In the genomic region with DNA sequence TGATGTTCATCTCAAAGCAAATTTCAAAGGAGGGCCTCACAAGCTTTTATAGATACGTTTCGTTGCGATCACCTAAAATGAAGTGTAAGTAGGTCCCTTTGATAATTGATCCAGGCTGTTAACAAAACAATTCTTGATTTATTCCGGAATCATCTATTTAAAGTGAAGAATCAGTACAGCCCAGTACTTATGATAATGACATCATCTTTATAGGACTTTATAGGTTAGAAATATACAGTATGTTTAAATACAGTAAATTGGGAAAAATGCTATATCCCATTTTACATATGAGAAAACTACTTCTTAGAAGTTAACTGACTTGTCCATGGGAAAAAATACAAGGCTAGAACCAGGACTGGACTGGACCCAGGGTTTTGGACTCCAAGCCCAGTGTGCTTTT, we compare ENCODE assay signal across 26 cellular contexts. TPM values are rescaled to one million over a fixed set of nuclear protein-coding genes. Genes with fewer than 3 reads are reported as not detected.
"Had no signal": no experiment of that assay in that cellular context is flagged by ENCODE, and none has a peak within 500 bp of the region (broad histone marks: within the 10 kb centered on the region; RNA-seq: fewer than 3 reads in every experiment).

No MANE protein-coding gene starts in this region.

- H3K9me3 Mint-ChIP-seq: immature natural killer cell, mesothelial cell of epicardium had no signal

- H3K27ac ChIP-seq: coronary artery, dorsolateral prefrontal cortex, esophagus muscularis mucosa, foreskin keratinocyte, gastroesophageal sphincter, heart left ventricle, hepatocyte, left lung, lower lobe of right lung had no signal

- H3K4me1 ChIP-seq: foreskin keratinocyte, left lung, lower lobe of right lung had no signal

- H3K4me3 ChIP-seq: coronary artery, esophagus muscularis mucosa, gastroesophageal sphincter, heart left ventricle, hepatocyte, left lung, lower lobe of right lung, mucosa of descending colon had no signal

- H3K27ac Mint-ChIP-seq: immature natural killer cell, mesothelial cell of epicardium had no signal

- DNase-seq: dermis blood vessel endothelial cell; dorsolateral prefrontal cortex; effector CD4-positive, alpha-beta T cell; effector memory CD4-positive, alpha-beta T cell; foreskin keratinocyte; heart left ventricle; hypothalamus; immature natural killer cell; islet precursor cell; left cardiac atrium; left lung; left ventricle myocardium superior; lower lobe of right lung; mesenchymal stem cell; mucosa of descending colon had no signal

- H3K36me3 Mint-ChIP-seq: immature natural killer cell, mesothelial cell of epicardium had no signal

- H3K9me3 ChIP-seq: esophagus muscularis mucosa, gastroesophageal sphincter, left lung, lower lobe of right lung, mucosa of descending colon had no signal

- H3K4me2 ChIP-seq: hepatocyte had no signal

- ATAC-seq: foreskin keratinocyte, gastroesophageal sphincter, heart left ventricle, left cardiac atrium, left lung, left ventricle myocardium superior, lower lobe of right lung, mucosa of descending colon had no signal

- H2AFZ ChIP-seq: hepatocyte had no signal

- H3K4me3 Mint-ChIP-seq: immature natural killer cell, mesothelial cell of epicardium had no signal

- H3K36me3 ChIP-seq: esophagus muscularis mucosa, gastroesophageal sphincter, heart left ventricle, left lung, lower lobe of right lung had no signal

- H3K79me2 ChIP-seq: hepatocyte had no signal

- FAIRE-seq: colon, endothelial cell of umbilical vein, frontal cortex had no signal

RNA-seq across cellular contexts. Expression of gene PTCHD1, which starts 3.7 kb away (rescaled TPM):
- total RNA-seq: dermis blood vessel endothelial cell, endothelial cell of umbilical vein, fibroblast of lung, fibroblast of villous mesenchyme, foreskin keratinocyte, lung microvascular endothelial cell had no signal
- polyA plus RNA-seq: endothelial cell of umbilical vein, foreskin keratinocyte, immature natural killer cell had no signal
